1 cellular context compared by ENCODE assay signal in genomic region chr5:170341545-170341944, GRCh38.
TF ChIP-seq lines count a peak whose summit lies in the region.

No MANE protein-coding gene starts in this region.

TF ChIP-seq in GM12878, 131 proteins besides CTCF, POLR2A, EP300 and RAD21 (continued from another document):
- TF ChIP-seq CEBPZ (IDR thresholded peaks at IDR 0.05; ENCODE audit: low read depth, low read length) (peak; percentile 51; the same call in 1 of the 2 replicates), ZZZ3 (IDR thresholded peaks at IDR 0.05; ENCODE audit: control insufficient read depth, insufficient read length, low read depth) (no peak), EZH2 (IDR thresholded peaks at IDR 0.05; ENCODE audit: borderline replicate concordance, control insufficient read depth, low read depth, low read length) (no peak), WRNIP1 (IDR thresholded peaks at IDR 0.05; ENCODE audit: borderline replicate concordance, low read depth, low read length) (no peak), CREB1 (IDR thresholded peaks at IDR 0.05; ENCODE audit: low read depth) (no peak), CBX5 (IDR thresholded peaks at IDR 0.05; ENCODE audit: low read depth) (0 out of 2 replicates have a peak, but pooled peaks have one; percentile 45)
TF ChIP-seq in GM12878: peak in this region for 2.
